ENCODE assay signal across 8 cellular contexts in the genomic region with DNA sequence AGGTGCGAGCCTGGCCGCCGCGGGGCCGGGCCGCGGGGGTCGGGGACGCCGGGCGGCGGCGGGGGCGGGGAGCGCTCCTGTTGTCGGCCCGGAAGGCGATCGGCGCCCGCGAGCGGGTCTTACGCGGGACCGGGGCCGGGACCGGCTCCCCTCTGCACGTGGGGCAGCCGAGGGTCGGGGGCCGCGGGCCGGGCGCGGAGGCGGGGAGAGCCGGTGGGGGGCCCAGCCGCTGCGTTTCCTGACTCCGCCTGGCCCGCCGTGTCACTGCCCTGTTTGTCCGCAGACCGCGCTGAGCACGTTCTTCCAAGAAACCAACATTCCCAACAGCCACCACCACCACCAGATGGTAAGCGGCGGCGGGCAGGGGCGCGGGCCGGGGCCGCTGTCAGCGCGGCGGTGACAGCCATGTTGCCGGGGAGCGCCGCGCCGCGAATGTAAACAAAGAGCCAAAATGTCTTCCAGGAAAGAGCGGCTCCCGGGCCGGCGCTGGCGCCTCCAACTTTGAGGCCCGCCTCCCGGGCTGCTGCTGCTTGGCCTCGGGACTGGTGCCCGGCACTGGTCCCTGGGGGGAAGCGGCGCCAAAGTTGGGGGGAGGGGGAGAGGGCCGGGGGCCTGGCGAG. TPM values are rescaled to one million over a fixed set of nuclear protein-coding genes. Genes with fewer than 3 reads are reported as not detected.
A peak's percentile ranks its signal among the peaks of the same experiment; 100 is the strongest.
DNase-seq lines count a peak whose midpoint lies in the region; ATAC-seq and TF ChIP-seq lines count a peak whose summit lies in the region.

No MANE protein-coding gene starts in this region.

- intact Hi-C loops in CD14-positive monocyte (cut with micrococcal nuclease), result loop anchor here in 1 of 2 donors (5.0 to 10.0 kb wide), 5 partner anchors 33 to 491 kb away; partner anchors contain the start of genes EXOC7, MFSD11 and SRSF2
- intact Hi-C loops in left colon (cut with DNase I, micrococcal nuclease), result no loop called here

- no peaks in the 10 kb centered on the region for H3K9me3 Mint-ChIP-seq in CD14-positive monocyte
- no peaks in the 10 kb centered on the region for H3K9me3 Mint-ChIP-seq in central memory CD8-positive, alpha-beta T cell
- H3K9me3 Mint-ChIP-seq in stimulated activated memory B cell treated with anti-CD40 and anti-IgM and Interleukin-4, amounts not matched to agents 10 μg/mL and 1 μg/mL and 100 μg/mL, for 72 hours, result no peaks in the 10 kb centered on the region

- no peak for TF ChIP-seq CTCF in CD14-positive monocyte (IDR thresholded peaks at IDR 0.05)

- peak overlapping the region; percentile 92 to 96 for H3K4me3 Mint-ChIP-seq in CD14-positive monocyte
- H3K4me3 Mint-ChIP-seq in central memory CD8-positive, alpha-beta T cell, result peak overlapping the region; percentile 90
- H3K4me3 Mint-ChIP-seq in stimulated activated memory B cell treated with anti-CD40 and anti-IgM and Interleukin-4, amounts not matched to agents 10 μg/mL and 1 μg/mL and 100 μg/mL, for 72 hours, result peak overlapping the region; percentile 98

- H3K4me1 Mint-ChIP-seq in CD14-positive monocyte, result peaks cover 73% of the 10 kb centered on the region
- peaks cover 60% of the 10 kb centered on the region for H3K4me1 Mint-ChIP-seq in central memory CD8-positive, alpha-beta T cell
- H3K4me1 Mint-ChIP-seq in stimulated activated memory B cell treated with anti-CD40 and anti-IgM and Interleukin-4, amounts not matched to agents 10 μg/mL and 1 μg/mL and 100 μg/mL, for 72 hours, result peaks cover 70% of the 10 kb centered on the region

- DNase-seq in CD14-positive monocyte (ENCODE audit: low spot score) (no peak), T-helper 9 cell (peak; percentile 48), left colon (peak in 1 of 2 donors; percentile 81)
- peak in 1 of 2 donors; percentile 52 for DNase-seq in central memory CD8-positive, alpha-beta T cell (ENCODE audit: low spot score in 2 of 2)

- H3K27ac Mint-ChIP-seq in CD14-positive monocyte, result peak overlapping the region; percentile 79 to 98 (median 96)
- H3K27ac Mint-ChIP-seq in central memory CD8-positive, alpha-beta T cell (ENCODE audit: low read depth), result peak overlapping the region; percentile 92
- peak overlapping the region; percentile 80 for H3K27ac Mint-ChIP-seq in stimulated activated memory B cell treated with anti-CD40 and anti-IgM and Interleukin-4, amounts not matched to agents 10 μg/mL and 1 μg/mL and 100 μg/mL, for 72 hours

- peaks cover 0 to 8% (median 0%) of the 10 kb centered on the region in 3 donors for H3K27me3 Mint-ChIP-seq in CD14-positive monocyte (ENCODE audit: low read depth in 3 of 3)
- no peaks in the 10 kb centered on the region for H3K27me3 Mint-ChIP-seq in central memory CD8-positive, alpha-beta T cell
- H3K27me3 Mint-ChIP-seq in stimulated activated memory B cell treated with anti-CD40 and anti-IgM and Interleukin-4, amounts not matched to agents 10 μg/mL and 1 μg/mL and 100 μg/mL, for 72 hours, result no peaks in the 10 kb centered on the region

- ATAC-seq in HG03045 (IDR thresholded peaks at IDR 0.05; ENCODE audit: unreplicated experiment) (peak; percentile 0), left colon (peak; percentile 23), GM21390 (IDR thresholded peaks at IDR 0.05; ENCODE audit: unreplicated experiment) (no peak), GM21360 (IDR thresholded peaks at IDR 0.05; ENCODE audit: unreplicated experiment) (no peak)
- no peak for ATAC-seq in central memory CD8-positive, alpha-beta T cell (replicated peaks; ENCODE audit: extremely low read depth, poor library complexity, severe bottlenecking)
- peak; percentile 0 for ATAC-seq in stimulated activated memory B cell treated with anti-CD40 and anti-IgM and Interleukin-4, amounts not matched to agents 10 μg/mL and 1 μg/mL and 100 μg/mL, for 72 hours

- H3K36me3 Mint-ChIP-seq in CD14-positive monocyte, result peaks cover 21 to 24% of the 10 kb centered on the region in 2 donors
- H3K36me3 Mint-ChIP-seq in central memory CD8-positive, alpha-beta T cell (ENCODE audit: insufficient read depth), result peaks cover 39% of the 10 kb centered on the region
- H3K36me3 Mint-ChIP-seq in stimulated activated memory B cell treated with anti-CD40 and anti-IgM and Interleukin-4, amounts not matched to agents 10 μg/mL and 1 μg/mL and 100 μg/mL, for 72 hours, result peaks cover 16% of the 10 kb centered on the region

RNA-seq across cellular contexts. Expression of gene UBALD2, which starts 0.6 kb away (rescaled TPM):
- polyA plus RNA-seq in CD14-positive monocyte, result 1 to 10 TPM; 1.4 to 2.2 TPM
- 100 to 1,000 TPM in 1 of 2 donors, 10 to 100 TPM in 1; 75.6 to 113 TPM for total RNA-seq in left colon

RNA-seq across cellular contexts. Expression of gene RNF157, which starts 25.4 kb away (rescaled TPM):
- polyA plus RNA-seq in CD14-positive monocyte, result not detected
- total RNA-seq in left colon, result 10 to 100 TPM; 23.6 to 89.3 TPM

RNA-seq across cellular contexts. Expression of gene QRICH2, which starts 42.3 kb away (rescaled TPM):
- polyA plus RNA-seq in CD14-positive monocyte, result under 1 TPM in 1 of 2 donors, not detected in 1; 0.04 TPM
- total RNA-seq in left colon, result 1 to 10 TPM; 1.9 to 2.3 TPM

Comparison
In these comparisons a context has a peak if more than half of its experiments do, and no peak if none do; other contexts are left out.
1. ATAC-seq: peak in HG03045 (single experiment), left colon (single experiment) and stimulated activated memory B cell treated with anti-CD40 and anti-IgM and Interleukin-4, amounts not matched to agents 10 μg/mL and 1 μg/mL and 100 μg/mL, for 72 hours (single experiment); none in central memory CD8-positive, alpha-beta T cell (single experiment), GM21390 (single experiment) and GM21360 (single experiment).
2. Peak in every context shown above with its lines, with median percentiles within 50 percentile points of each other: H3K27ac Mint-ChIP-seq and H3K4me3 Mint-ChIP-seq.